Comparison of ENCODE assay signal across 9 cellular contexts in the genomic region with DNA sequence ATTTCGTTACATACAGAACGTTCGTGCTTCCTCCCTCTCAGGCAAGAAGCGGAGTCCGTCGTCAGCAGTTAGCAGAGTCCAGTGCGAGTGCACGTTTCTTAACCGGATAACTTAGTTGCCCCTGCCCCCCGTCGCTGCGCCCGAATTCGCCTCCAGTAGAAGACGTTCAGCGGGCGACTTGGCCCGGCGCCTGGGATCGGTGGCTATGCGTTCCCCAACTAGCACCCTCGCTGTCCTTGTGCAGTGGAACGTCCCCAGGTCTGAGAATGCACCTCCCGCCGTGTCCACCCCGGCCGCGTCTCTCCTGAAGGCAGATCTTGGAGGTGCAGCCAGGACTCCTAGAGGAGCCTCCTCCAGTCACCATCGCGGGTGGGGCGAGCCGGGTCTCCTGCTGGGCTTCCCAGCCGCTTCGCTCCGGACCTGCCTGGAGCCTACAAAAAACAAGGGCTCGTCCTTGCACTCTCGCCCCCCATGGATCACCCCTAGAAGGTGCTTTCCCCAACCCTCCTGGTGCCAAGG. TPM values are rescaled to one million over a fixed set of nuclear protein-coding genes. Genes with fewer than 3 reads are reported as not detected.
A peak's percentile ranks its signal among the peaks of the same experiment; 100 is the strongest.
DNase-seq lines count a peak whose midpoint lies in the region; ATAC-seq, FAIRE-seq and TF ChIP-seq lines count a peak whose summit lies in the region.
"Had no signal": no experiment of that assay in that cellular context is flagged by ENCODE, and none has a peak within 500 bp of the region (broad histone marks: within the 10 kb centered on the region; RNA-seq: fewer than 3 reads in every experiment).

No MANE protein-coding gene starts in this region.

- H4K91ac ChIP-seq in H1 (replicated peaks; ENCODE audit: insufficient read length, low read length), result no peak overlapping the region

- no peaks in the 10 kb centered on the region for H3K79me2 ChIP-seq in H1 (ENCODE audit: control insufficient read depth in 1 of 2, insufficient read depth in 2 of 2, low read length in 2 of 2)

- no peaks in the 10 kb centered on the region for H3K9me3 Mint-ChIP-seq in neural crest cell

- H2BK5ac ChIP-seq in H1 (ENCODE audit: low read depth, low read length), result no peak overlapping the region

- H3K4me3 Mint-ChIP-seq in neural crest cell, result peak overlapping the region; percentile 93

- H2BK20ac ChIP-seq in H1 (ENCODE audit: low read length), result no peak overlapping the region

- H3K4ac ChIP-seq in H1 (replicated peaks; ENCODE audit: insufficient read length, low read depth, low read length), result no peak overlapping the region

- H3K36me3 ChIP-seq in H1 (ENCODE audit: control insufficient read depth in 2 of 4, insufficient read depth in 4 of 4, low read length in 3 of 4), result no peaks in the 10 kb centered on the region

- H3K18ac ChIP-seq in H1 (ENCODE audit: extremely low read depth, low read length), result peak overlapping the region; percentile 14; the same call in 1 of the 2 replicates

- no peak for FAIRE-seq in H1 (lab: Jason Lieb, UNC)

- ATAC-seq in GM21515 (IDR thresholded peaks at IDR 0.05; ENCODE audit: unreplicated experiment), result no peak
- no peak for ATAC-seq in GM18868 (IDR thresholded peaks at IDR 0.05; ENCODE audit: unreplicated experiment)
- ATAC-seq in esophagus mucosa, result no peak

- no peak overlapping the region for H2BK15ac ChIP-seq in H1 (ENCODE audit: low read length)

- H3K4me2 ChIP-seq in H1 (ENCODE audit: insufficient read depth in 1 of 2, low read depth in 2 of 2, low read length in 2 of 2), result peak overlapping the region; percentile 89 to 96

- no peak for TF ChIP-seq EP300 in H1 (IDR thresholded peaks at IDR 0.05; ENCODE audit: borderline replicate concordance in 1 of 2, low read depth in 2 of 2, low read length in 2 of 2)

- no peak overlapping the region for H2AK5ac ChIP-seq in H1 (ENCODE audit: low read depth, low read length)

- peaks cover 1 to 33% (median 29%) of the 10 kb centered on the region in 4 experiments for H3K27me3 ChIP-seq in H1 (replicated peaks in 1 of 4; ENCODE audit: control insufficient read depth in 3 of 4, extremely low read depth in 1 of 4, insufficient read depth in 3 of 4, low read length in 3 of 4)

- H3K36me3 Mint-ChIP-seq in neural crest cell (ENCODE audit: low read depth), result no peaks in the 10 kb centered on the region

- peak overlapping the region in 3 of 4 experiments; percentile 34 to 64 (median 45); a peak in 4 of 7 replicates for H3K9ac ChIP-seq in H1 (replicated peaks in 1 of 4; ENCODE audit: extremely low read depth in 1 of 4, low read depth in 3 of 4, low read length in 3 of 4)

- peak overlapping the region; percentile 96 for H3K27ac Mint-ChIP-seq in neural crest cell (ENCODE audit: unreplicated experiment)

- 3% methylated on average over 34 of the region's 37 CpGs; no CpG with 5 or more reads in 1 of the 2 experiments for WGBS in H1 (ENCODE audit: extremely low coverage in 1 of 2, insufficient coverage in 1 of 2, insufficient read length in 1 of 2, insufficient replicate concordance in 2 of 2, low coverage in 1 of 2, low lambda C conversion rate in 2 of 2, missing lambda C conversion rate in 1 of 2), 2 experiments

- DNase-seq in AG10803 (ENCODE audit: low read depth) (no peak), NCI-H146 treated with DMSO at 0.1 percent for 48 hours (lab: John Stamatoyannopoulos, UW; ENCODE audit: unreplicated experiment) (peak; percentile 53), H1 (ENCODE audit: low read depth in 1 of 2, low spot score in 2 of 2) (peak in 1 of 2 experiments; percentile 56), neural crest cell (ENCODE audit: low read depth, low spot score) (peak; percentile 10), HUDEP-2 (lab: John Stamatoyannopoulos, UW; ENCODE audit: unreplicated experiment in 76 of 76) (no peak)
- DNase-seq: HCEC 1CT had no signal

- H3K23ac ChIP-seq in H1 (ENCODE audit: insufficient read length), result no peak overlapping the region

- no peak overlapping the region for H3K14ac ChIP-seq in H1 (ENCODE audit: insufficient read length)

- H3K4me1 ChIP-seq in H1 (replicated peaks in 1 of 4; ENCODE audit: control insufficient read depth in 3 of 4, insufficient read depth in 4 of 4, low read length in 3 of 4), result peaks cover 3 to 16% (median 11%) of the 10 kb centered on the region in 4 experiments

- POLR2A ChIA-PET in H1 (lab: Charles Lee; ENCODE audit: partially characterized antibody), result no interaction called here

- H4K5ac ChIP-seq in H1 (ENCODE audit: insufficient read length, low read depth, low read length), result no peak overlapping the region

- TF ChIP-seq POLR2A in H1 (IDR thresholded peaks at IDR 0.05; ENCODE audit: control extremely low read depth in 1 of 2, low read depth in 2 of 2, low read length in 2 of 2), result no peak

- H2BK120ac ChIP-seq in H1 (replicated peaks; ENCODE audit: low read depth, low read length), result no peak overlapping the region

- TF ChIP-seq CTCF in AG10803 (conservative IDR thresholded peaks at IDR 0.05; ENCODE audit: low read length), result no peak
- no peak for TF ChIP-seq CTCF in H1 (IDR thresholded peaks at IDR 0.05; ENCODE audit: control extremely low read depth in 1 of 3, insufficient read depth in 1 of 3, low read depth in 1 of 3, low read length in 3 of 3)
- TF ChIP-seq CTCF in neural crest cell (conservative IDR thresholded peaks at IDR 0.05), result no peak

- H3K56ac ChIP-seq in H1 (replicated peaks; ENCODE audit: insufficient read length, low read depth, low read length), result no peak overlapping the region

- no peak for TF ChIP-seq RAD21 in H1 (IDR thresholded peaks at IDR 0.05 in 1 of 2, conservative IDR thresholded peaks at IDR 0.05 in 1 of 2; ENCODE audit: low read depth in 2 of 2, low read length in 2 of 2)

- peak overlapping the region; percentile 51 for H3K4me3 ChIP-seq in AG10803 (ENCODE audit: low read length)
- peak overlapping the region; percentile 42 to 72 (median 66) for H3K4me3 ChIP-seq in H1 (ENCODE audit: extremely low read depth in 1 of 4, insufficient read depth in 2 of 4, low read depth in 3 of 4, low read length in 4 of 4)

- H3K79me1 ChIP-seq in H1 (ENCODE audit: low read depth, low read length), result no peaks in the 10 kb centered on the region

- peak overlapping the region; percentile 41 for H4K8ac ChIP-seq in H1 (ENCODE audit: extremely low read depth, insufficient read depth, low read length)

- no peaks in the 10 kb centered on the region for H3K9me3 ChIP-seq in H1 (ENCODE audit: insufficient read depth in 2 of 2, low read depth in 1 of 2, low read length in 1 of 2)

- H4K20me1 ChIP-seq in H1 (replicated peaks in 1 of 2; ENCODE audit: control insufficient read depth in 1 of 2, insufficient read depth in 2 of 2, low read length in 2 of 2), result no peaks in the 10 kb centered on the region

- peak overlapping the region; percentile 61; the same call in 1 of the 2 replicates for H2AFZ ChIP-seq in H1 (ENCODE audit: low read length)

- H3K4me1 Mint-ChIP-seq in neural crest cell, result peaks cover 37% of the 10 kb centered on the region

- H2BK12ac ChIP-seq in H1 (ENCODE audit: low read depth, low read length), result no peak overlapping the region

- H3K27ac ChIP-seq in H1 (ENCODE audit: low read depth, low read length), result no peak overlapping the region

- H3K23me2 ChIP-seq in H1 (ENCODE audit: low read depth, low read length), result peaks cover 22% of the 10 kb centered on the region; the same call in 1 of the 2 replicates

- CTCF ChIA-PET in H1 (lab: Charles Lee; ENCODE audit: partially characterized antibody), result interaction anchor here (0.8 to 3.0 kb wide), 3 partner anchors 206 to 424 kb away, joined by 3 to 16 read pairs (median 5); no protein-coding TSS in a partner anchor

- peaks cover 86% of the 10 kb centered on the region for H3K27me3 Mint-ChIP-seq in neural crest cell (ENCODE audit: low read depth)

TF ChIP-seq in H1, 55 proteins besides CTCF, POLR2A, EP300 and RAD21:
- TF ChIP-seq HDAC2 (IDR thresholded peaks at IDR 0.05; ENCODE audit: borderline replicate concordance in 1 of 2, low read depth in 2 of 2, low read length in 2 of 2) (0 out of 4 replicates have a peak, but pooled peaks of 1 of the 2 experiments have one; percentile 13), CTBP2 (IDR thresholded peaks at IDR 0.05; ENCODE audit: borderline replicate concordance, insufficient read depth, insufficient read length, low read length) (no peak), ASH2L (IDR thresholded peaks at IDR 0.05; ENCODE audit: low read length) (peak; percentile 38), RNF2 (IDR thresholded peaks at IDR 0.05; ENCODE audit: borderline replicate concordance, low read depth, low read length, missing control alignments, poor library complexity, severe bottlenecking) (no peak), RBBP5 (IDR thresholded peaks at IDR 0.05; ENCODE audit: borderline replicate concordance, low read depth, low read length) (peak; percentile 7; the same call in 1 of the 2 replicates), KDM4A (IDR thresholded peaks at IDR 0.05; ENCODE audit: low read depth, low read length, severe bottlenecking) (peak; percentile 85), TAF1 (IDR thresholded peaks at IDR 0.05; ENCODE audit: low read depth, low read length) (peak; percentile 23; the same call in 1 of the 2 replicates), EZH2 (IDR thresholded peaks at IDR 0.05; ENCODE audit: low read depth, low read length, severe bottlenecking) (peak; percentile 46)

RNA-seq across cellular contexts. Expression of a gene that starts 0.9 kb away (rescaled TPM):
- total RNA-seq in H1 (2021; fragmentation: NEBNext Ultra II Directional; extraction: Animal tissue kit (Norgen Biotek cat#: 25700)), result 1.9 and 2.1 TPM in 2 replicates
- polyA plus RNA-seq in H1 (2011; rRNA removed), result 2.6 and 4.2 TPM in 2 replicates
- 2.7 TPM for polyA plus RNA-seq in H1 (2011; cell fraction: cytosol; rRNA removed)
- 2.6 TPM for polyA plus RNA-seq in H1 (2011; cell fraction: nucleus; rRNA removed)
- polyA plus RNA-seq in H1 (2012, experiment 1 of 2), result 2.4 to 4.1 TPM (median 3.5 TPM) in 4 replicates
- 1.5 TPM for polyA plus RNA-seq in H1 (2012, experiment 2 of 2)
- 1.4 TPM for polyA plus RNA-seq in H1 (2013, experiment 1 of 2)
- 1.1 TPM for polyA plus RNA-seq in H1 (2013, experiment 2 of 2)
- polyA minus RNA-seq in H1 (2011; rRNA and poly(A)+ RNA removed), result 1.2 and 3.5 TPM in 2 replicates
- 1.6 TPM for polyA minus RNA-seq in H1 (2011; cell fraction: cytosol; rRNA and poly(A)+ RNA removed)
- polyA minus RNA-seq in H1 (2011; cell fraction: nucleus; rRNA and poly(A)+ RNA removed), result 1.2 TPM
- 1.7 and 2.1 TPM in 2 replicates for total RNA-seq in neural crest cell
- total RNA-seq in esophagus mucosa, result 0.12 TPM

Comparison
In these comparisons a context has a peak if more than half of its experiments do, and no peak if none do; other contexts are left out.
1. DNase-seq: peak in NCI-H146 treated with DMSO at 0.1 percent for 48 hours (single experiment) and neural crest cell (single experiment); none in AG10803 (single experiment) and HUDEP-2 (0 of 76).